21 cellular contexts compared by ENCODE assay signal in genomic region chr5:17037751-17038150, GRCh38.
DNase-seq lines count a peak whose midpoint lies in the region; ATAC-seq and TF ChIP-seq lines count a peak whose summit lies in the region.
"Had no signal": no experiment of that assay in that cellular context is flagged by ENCODE, and none has a peak within 500 bp of the region (broad histone marks: within the 10 kb centered on the region; RNA-seq: fewer than 3 reads in every experiment).

No MANE protein-coding gene starts in this region.

- intact Hi-C loops in heart left ventricle (cut with DNase I) (no loop called here), left cardiac atrium (cut with DNase I) (no loop called here), upper lobe of right lung (cut with DNase I) (no loop called here)

- H3K9me3 ChIP-seq in heart left ventricle (no peaks in the 10 kb centered on the region), upper lobe of right lung (no peaks in the 10 kb centered on the region)
- H3K9me3 ChIP-seq: sigmoid colon had no signal

- H3K4me3 ChIP-seq in heart left ventricle (no peak overlapping the region), fibroblast of villous mesenchyme (ENCODE audit: low read depth, low read length) (no peak overlapping the region), upper lobe of right lung (no peak overlapping the region)
- H3K4me3 ChIP-seq: hepatocyte, sigmoid colon had no signal

- no peaks in the 10 kb centered on the region for H3K36me3 ChIP-seq in heart left ventricle
- no peaks in the 10 kb centered on the region for H3K36me3 ChIP-seq in upper lobe of right lung
- H3K36me3 ChIP-seq: sigmoid colon had no signal

- peak in 3 of 4 donors; percentile 16 to 74 (median 41) for ATAC-seq in heart left ventricle
- no peak for ATAC-seq in left cardiac atrium
- no peak for ATAC-seq in HG02973 (IDR thresholded peaks at IDR 0.05; ENCODE audit: unreplicated experiment)
- ATAC-seq in HG02623 (IDR thresholded peaks at IDR 0.05; ENCODE audit: unreplicated experiment), result no peak
- ATAC-seq in upper lobe of right lung, result no peak
- ATAC-seq: naive thymus-derived CD4-positive, alpha-beta T cell; T-cell had no signal

- DNase-seq in heart left ventricle (no peak), left cardiac atrium (no peak), SW480 (ENCODE audit: low spot score) (peak; percentile 33), fibroblast of villous mesenchyme (ENCODE audit: low read depth) (peak; percentile 45), upper lobe of right lung (no peak)
- no peak for DNase-seq in stimulated activated CD4-positive, alpha-beta T cell treated with anti-CD3 and anti-CD28 coated beads, Interleukin-4, amount 100 ng/mL, for 4 hours
- DNase-seq: activated CD4-positive, alpha-beta T cell treated with anti-CD3 and anti-CD28 coated beads, Interleukin-2, amount 10 ng/mL, durations not matched to agents 7 days and 5 days; activated effector memory CD4-positive, alpha-beta T cell treated with Interleukin-2 at 50 U/mL for 16 hours; amniotic stem cell; Calu3; effector CD8-positive, alpha-beta T cell; H9; naive thymus-derived CD4-positive, alpha-beta T cell; NCI-H187; NCI-H446; sigmoid colon; stimulated activated CD4-positive, alpha-beta T cell treated with anti-CD3 and anti-CD28 coated beads, Interleukin-2, amount 100 ng/mL, for 24 hours; T-cell had no signal

- no peaks in the 10 kb centered on the region for H3K27me3 ChIP-seq in heart left ventricle
- no peaks in the 10 kb centered on the region for H3K27me3 ChIP-seq in upper lobe of right lung
- H3K27me3 ChIP-seq: hepatocyte, sigmoid colon had no signal

- WGBS in heart left ventricle, 4 donors, result 56 to 76% (median 67%) methylated on average over 3 of the region's 3 CpGs

- TF ChIP-seq POLR2A in heart left ventricle (IDR thresholded peaks at IDR 0.05), result no peak

- H3K4me1 ChIP-seq in heart left ventricle (peaks cover 0 to 10% (median 0%) of the 10 kb centered on the region in 12 donors), upper lobe of right lung (no peaks in the 10 kb centered on the region)
- H3K4me1 ChIP-seq: sigmoid colon had no signal

- TF ChIP-seq CTCF in heart left ventricle (IDR thresholded peaks at IDR 0.05) (no peak), fibroblast of villous mesenchyme (IDR thresholded peaks at IDR 0.05; ENCODE audit: insufficient read depth, low read depth, low read length) (no peak), upper lobe of right lung (IDR thresholded peaks at IDR 0.05) (no peak)

- peak overlapping the region in 9 of 12 donors; percentile 5 to 69 (median 46) for H3K27ac ChIP-seq in heart left ventricle
- H3K27ac ChIP-seq in upper lobe of right lung, result no peak overlapping the region
- H3K27ac ChIP-seq: hepatocyte, sigmoid colon had no signal

Comparison
In these comparisons a context has a peak if more than half of its experiments do, and no peak if none do; other contexts are left out.
1. ATAC-seq: peak in heart left ventricle (3 of 4); none in left cardiac atrium (0 of 2), HG02973 (single experiment), HG02623 (single experiment) and upper lobe of right lung (single experiment).
2. DNase-seq: peak in SW480 (single experiment) and fibroblast of villous mesenchyme (single experiment); none in heart left ventricle (0 of 5), left cardiac atrium (single experiment), stimulated activated CD4-positive, alpha-beta T cell treated with anti-CD3 and anti-CD28 coated beads, Interleukin-4, amount 100 ng/mL, for 4 hours (0 of 2) and upper lobe of right lung (single experiment).